Comparison of ENCODE assay signal across 15 cellular contexts in the genomic region with DNA sequence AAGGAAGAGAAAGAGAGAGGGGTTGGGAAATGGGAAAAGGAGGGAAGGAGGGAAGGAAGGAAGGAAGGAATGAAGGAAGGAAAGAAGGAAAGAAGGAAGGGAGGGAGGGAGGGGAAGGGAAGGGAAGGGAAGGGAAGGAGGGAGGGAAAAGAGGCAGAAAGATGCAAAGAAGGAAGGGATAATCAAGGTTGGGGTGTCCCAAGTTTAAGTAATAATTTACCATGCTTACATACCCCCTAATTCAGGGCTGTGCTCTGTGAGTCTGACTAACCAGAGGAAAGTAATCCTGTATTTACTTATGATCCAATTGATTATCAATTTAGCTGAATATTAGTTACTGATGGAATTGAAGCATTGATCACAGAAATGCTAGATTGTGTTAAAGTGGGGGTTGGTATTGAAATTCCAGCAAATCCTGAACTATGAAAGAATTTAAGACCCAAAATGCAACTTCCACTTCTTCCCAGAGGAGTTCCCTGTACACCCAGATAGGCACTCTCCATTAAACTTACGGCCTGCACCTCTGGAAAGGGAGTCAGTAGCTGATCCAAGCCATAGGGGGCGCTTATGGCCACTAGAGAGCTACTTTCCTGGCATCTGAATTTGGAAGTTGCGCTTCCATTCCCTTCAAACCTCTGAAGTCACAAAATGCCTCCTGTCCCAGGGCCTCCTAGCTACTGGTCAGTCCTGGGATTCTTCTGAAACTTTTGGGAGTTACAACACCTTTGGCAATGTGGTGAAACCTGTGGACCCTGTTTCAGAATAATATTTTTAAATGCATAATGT.
DNase-seq lines count a peak whose midpoint lies in the region; ATAC-seq and TF ChIP-seq lines count a peak whose summit lies in the region.
"Had no signal": no experiment of that assay in that cellular context is flagged by ENCODE, and none has a peak within 500 bp of the region (broad histone marks: within the 10 kb centered on the region; RNA-seq: fewer than 3 reads in every experiment).

No MANE protein-coding gene starts in this region.

- in situ Hi-C loops in mammary epithelial cell (cut with MboI; ENCODE audit: low sequenced_read_pairs in 2 of 2) = no loop called here

- TF ChIP-seq CTCF in MCF 10A (IDR thresholded peaks at IDR 0.05; ENCODE audit: unreplicated experiment) (no peak), mammary epithelial cell (conservative IDR thresholded peaks at IDR 0.05 in 1 of 2, IDR thresholded peaks at IDR 0.05 in 1 of 2; ENCODE audit: extremely low read depth in 1 of 2, insufficient read depth in 1 of 2, low read depth in 1 of 2, low read length in 2 of 2) (peak in 1 of 2 donors; percentile 25), fibroblast of the aortic adventitia (IDR thresholded peaks at IDR 0.05; ENCODE audit: insufficient read depth, low read length) (peak; percentile 18), upper lobe of left lung (IDR thresholded peaks at IDR 0.05) (no peak)

- dilution Hi-C loops in mammary epithelial cell (cut with HindIII; ENCODE audit: low sequenced_read_pairs) = loop anchor here (5.0 kb wide), 1 partner anchor 99 kb away; no protein-coding TSS in a partner anchor

- no peaks in the 10 kb centered on the region for H3K36me3 Mint-ChIP-seq in MCF 10A (ENCODE audit: insufficient read depth, unreplicated experiment)
- H3K36me3 Mint-ChIP-seq in stimulated activated effector memory CD8-positive, alpha-beta T cell treated with anti-CD3 and anti-CD28 coated beads, Interleukin-12 subunit alpha, Interleukin-12 subunit beta, amount 100 ng/mL, for 72 hours = no peaks in the 10 kb centered on the region

- no peaks in the 10 kb centered on the region for H3K27me3 Mint-ChIP-seq in MCF 10A (ENCODE audit: insufficient read depth, unreplicated experiment)

- no peak overlapping the region for H2AFZ ChIP-seq in mammary epithelial cell (ENCODE audit: low read depth, low read length)

- POLR2A ChIA-PET in MCF 10A (lab: Yijun Ruan, JAX) = no interaction called here

- peaks cover 6% of the 10 kb centered on the region for H3K4me1 Mint-ChIP-seq in MCF 10A (ENCODE audit: insufficient read depth, unreplicated experiment)
- H3K4me1 Mint-ChIP-seq in stimulated activated effector memory CD8-positive, alpha-beta T cell treated with anti-CD3 and anti-CD28 coated beads, Interleukin-12 subunit alpha, Interleukin-12 subunit beta, amount 100 ng/mL, for 72 hours = no peaks in the 10 kb centered on the region

- no peaks in the 10 kb centered on the region for H4K20me1 ChIP-seq in mammary epithelial cell (ENCODE audit: insufficient read depth, low read length)

- H3K27me3 ChIP-seq in mammary epithelial cell (ENCODE audit: insufficient read depth, low read length) = no peaks in the 10 kb centered on the region
- H3K27me3 ChIP-seq in upper lobe of left lung = no peaks in the 10 kb centered on the region

- peaks cover 12% of the 10 kb centered on the region for H3K9me3 Mint-ChIP-seq in MCF 10A (ENCODE audit: unreplicated experiment)
- H3K9me3 Mint-ChIP-seq in stimulated activated effector memory CD8-positive, alpha-beta T cell treated with anti-CD3 and anti-CD28 coated beads, Interleukin-12 subunit alpha, Interleukin-12 subunit beta, amount 100 ng/mL, for 72 hours = peaks cover 6% of the 10 kb centered on the region

- no peak overlapping the region for H3K4me3 Mint-ChIP-seq in MCF 10A (ENCODE audit: unreplicated experiment)
- no peak overlapping the region for H3K4me3 Mint-ChIP-seq in stimulated activated effector memory CD8-positive, alpha-beta T cell treated with anti-CD3 and anti-CD28 coated beads, Interleukin-12 subunit alpha, Interleukin-12 subunit beta, amount 100 ng/mL, for 72 hours

- no peak overlapping the region for H3K27ac Mint-ChIP-seq in MCF 10A (ENCODE audit: low read depth, unreplicated experiment)
- no peak overlapping the region for H3K27ac Mint-ChIP-seq in stimulated activated effector memory CD8-positive, alpha-beta T cell treated with anti-CD3 and anti-CD28 coated beads, Interleukin-12 subunit alpha, Interleukin-12 subunit beta, amount 100 ng/mL, for 72 hours

- H3K36me3 ChIP-seq in mammary epithelial cell (ENCODE audit: insufficient read depth, low read length) (no peaks in the 10 kb centered on the region), upper lobe of left lung (no peaks in the 10 kb centered on the region)

- H3K4me2 ChIP-seq in mammary epithelial cell (ENCODE audit: insufficient read depth, low read depth, low read length) = no peak overlapping the region

- CTCF ChIA-PET in MCF 10A (lab: Yijun Ruan, JAX) = interaction anchor here (1.6 kb wide), 1 partner anchor 10 kb away, joined by 5 read pairs; no protein-coding TSS in a partner anchor
- CTCF ChIA-PET in mammary epithelial cell (lab: Charles Lee; ENCODE audit: low non-redundant PET) = no interaction called here

- H3K27ac ChIP-seq in mammary epithelial cell (ENCODE audit: insufficient read depth, low read depth, low read length) (no peak overlapping the region), upper lobe of left lung (no peak overlapping the region)
- H3K27ac ChIP-seq: SK-N-MC had no signal

- TF ChIP-seq POLR2A in upper lobe of left lung (IDR thresholded peaks at IDR 0.05) = no peak

- DNase-seq in MCF 10A (ENCODE audit: unreplicated experiment) (peak; percentile 18), mammary epithelial cell (no peak), NCI-H69 (lab: John Stamatoyannopoulos, UW) (peak; percentile 76), fibroblast of the aortic adventitia (ENCODE audit: low read depth) (no peak), NCI-H2029 treated with DMSO at 0.1 percent for 48 hours (lab: John Stamatoyannopoulos, UW) (no peak), upper lobe of left lung (no peak)
- DNase-seq in stimulated activated CD4-positive, alpha-beta T cell treated with anti-CD3 and anti-CD28 coated beads, Interleukin-4, amount 100 ng/mL, for 1 hour = no peak
- no peak for DNase-seq in stimulated activated effector memory CD8-positive, alpha-beta T cell treated with anti-CD3 and anti-CD28 coated beads, Interleukin-12 subunit alpha, Interleukin-12 subunit beta, amount 100 ng/mL, for 72 hours (ENCODE audit: low spot score in 2 of 2)
- DNase-seq: activated effector memory CD4-positive, alpha-beta T cell treated with anti-CD3 and anti-CD28 coated beads, Interleukin-2, amount 50 U/mL, for 16 hours; cerebellar nuclear complex; foreskin melanocyte; mesenchymal stem cell; NCI-H510A; stimulated activated CD4-positive, alpha-beta T cell treated with anti-CD3 and anti-CD28 coated beads, Interleukin-4, amount 100 ng/mL, for 24 hours had no signal

- H3K79me2 ChIP-seq in mammary epithelial cell (ENCODE audit: insufficient read depth, low read length) = no peaks in the 10 kb centered on the region

- peaks cover 4% of the 10 kb centered on the region for H3K4me1 ChIP-seq in mammary epithelial cell (ENCODE audit: insufficient read depth, low read length)
- H3K4me1 ChIP-seq in upper lobe of left lung = no peaks in the 10 kb centered on the region

- H3K9me3 ChIP-seq in mammary epithelial cell (replicated peaks; ENCODE audit: insufficient read depth, low read length) (no peaks in the 10 kb centered on the region), upper lobe of left lung (peaks cover 0 to 3% (median 0%) of the 10 kb centered on the region in 4 donors)

- BruUV-seq in MCF 10A (replicated peaks; lab: Mats Ljungman, UMichigan) = no TSS peak
- BruUV-seq in mammary epithelial cell (replicated peaks; lab: Mats Ljungman, UMichigan) = no TSS peak

- H3K4me3 ChIP-seq in mammary epithelial cell (replicated peaks in 1 of 3; ENCODE audit: insufficient read depth in 1 of 3, low read depth in 2 of 3, low read length in 3 of 3) = no peak overlapping the region
- H3K4me3 ChIP-seq in fibroblast of the aortic adventitia (ENCODE audit: low read depth, low read length) = no peak overlapping the region
- no peak overlapping the region for H3K4me3 ChIP-seq in upper lobe of left lung
- H3K4me3 ChIP-seq: SK-N-MC had no signal

- no peak for ATAC-seq in stimulated activated effector memory CD8-positive, alpha-beta T cell treated with anti-CD3 and anti-CD28 coated beads, Interleukin-12 subunit alpha, Interleukin-12 subunit beta, amount 100 ng/mL, for 72 hours
- ATAC-seq in upper lobe of left lung (ENCODE audit: low FRiP score in 2 of 2) = no peak

- intact Hi-C loops in MCF 10A (cut with micrococcal nuclease) (no loop called here), mammary epithelial cell (cut with micrococcal nuclease) (no loop called here)

- TF ChIP-seq EP300 in upper lobe of left lung (IDR thresholded peaks at IDR 0.05) = no peak

- no peak overlapping the region for H3K9ac ChIP-seq in mammary epithelial cell (ENCODE audit: insufficient read depth, low read length)

- whole genome bisulfite sequencing in mammary epithelial cell (ENCODE audit: low coverage, missing lambda C conversion rate) = 86% methylated on average over 3 of the region's 3 CpGs
- 63 to 85% methylated on average over 3 of the region's 3 CpGs for WGBS in upper lobe of left lung, 2 donors

Comparison
In these comparisons a context has a peak if more than half of its experiments do, and no peak if none do; other contexts are left out.
1. DNase-seq: peak in MCF 10A (single experiment) and NCI-H69 (single experiment); none in mammary epithelial cell (single experiment), fibroblast of the aortic adventitia (single experiment), NCI-H2029 treated with DMSO at 0.1 percent for 48 hours (single experiment), stimulated activated CD4-positive, alpha-beta T cell treated with anti-CD3 and anti-CD28 coated beads, Interleukin-4, amount 100 ng/mL, for 1 hour (single experiment), stimulated activated effector memory CD8-positive, alpha-beta T cell treated with anti-CD3 and anti-CD28 coated beads, Interleukin-12 subunit alpha, Interleukin-12 subunit beta, amount 100 ng/mL, for 72 hours (0 of 2) and upper lobe of left lung (0 of 2).